1 cellular context compared by ENCODE assay signal in the genomic region with DNA sequence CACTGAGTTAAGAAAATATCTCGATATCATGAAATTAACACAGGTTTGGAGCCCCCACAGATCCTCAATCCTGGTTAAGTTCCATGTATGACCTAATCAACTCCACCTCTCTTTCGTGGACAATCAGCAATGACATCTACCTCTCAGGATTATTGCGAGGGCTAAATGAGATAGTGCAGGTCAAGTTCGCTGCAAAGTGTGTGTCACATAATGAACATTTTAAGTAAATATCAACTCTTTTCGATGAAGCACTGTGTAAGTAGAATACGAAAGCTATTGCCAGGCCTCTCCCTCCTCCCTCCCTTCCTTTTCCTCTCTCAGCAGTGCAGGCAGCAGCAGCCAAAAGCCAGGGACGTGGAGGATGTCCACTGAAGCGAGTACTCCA.
TF ChIP-seq lines count a peak whose summit lies in the region.

No MANE protein-coding gene starts in this region.

TF ChIP-seq in HEK293, 187 proteins besides CTCF, POLR2A, EP300 and RAD21 (continued from another document):
- TF ChIP-seq, protein P1, sequence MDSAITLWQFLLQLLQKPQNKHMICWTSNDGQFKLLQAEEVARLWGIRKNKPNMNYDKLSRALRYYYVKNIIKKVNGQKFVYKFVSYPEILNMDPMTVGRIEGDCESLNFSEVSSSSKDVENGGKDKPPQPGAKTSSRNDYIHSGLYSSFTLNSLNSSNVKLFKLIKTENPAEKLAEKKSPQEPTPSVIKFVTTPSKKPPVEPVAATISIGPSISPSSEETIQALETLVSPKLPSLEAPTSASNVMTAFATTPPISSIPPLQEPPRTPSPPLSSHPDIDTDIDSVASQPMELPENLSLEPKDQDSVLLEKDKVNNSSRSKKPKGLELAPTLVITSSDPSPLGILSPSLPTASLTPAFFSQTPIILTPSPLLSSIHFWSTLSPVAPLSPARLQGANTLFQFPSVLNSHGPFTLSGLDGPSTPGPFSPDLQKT (IDR thresholded peaks at IDR 0.05; ENCODE audit: borderline replicate concordance, low read depth, low read length), result no peak
- no peak for TF ChIP-seq ZSCAN23 (tag by site-specific recombination; IDR thresholded peaks at IDR 0.05)
- TF ChIP-seq ZNF366 (tag by site-specific recombination; conservative IDR thresholded peaks at IDR 0.05), result peak; percentile 57
- peak; percentile 42 for TF ChIP-seq ZBTB21 (tag by site-specific recombination; IDR thresholded peaks at IDR 0.05)
- TF ChIP-seq ZNF214 (tag by site-specific recombination; IDR thresholded peaks at IDR 0.05; ENCODE audit: borderline replicate concordance), result no peak
- TF ChIP-seq ZNF23 (tag by site-specific recombination; IDR thresholded peaks at IDR 0.05; ENCODE audit: borderline replicate concordance), result no peak
- no peak for TF ChIP-seq GLI4 (tag by site-specific recombination; IDR thresholded peaks at IDR 0.05)
- 0 out of 2 replicates have a peak, but pooled peaks have one; percentile 6 for TF ChIP-seq ZEB2 (tag by site-specific recombination; IDR thresholded peaks at IDR 0.05)
- TF ChIP-seq ZNF416 (tag by site-specific recombination; IDR thresholded peaks at IDR 0.05), result no peak
- peak; percentile 54; the same call in 1 of the 2 replicates for TF ChIP-seq FEZF1 (tag by site-specific recombination; IDR thresholded peaks at IDR 0.05)
- TF ChIP-seq, protein P2, sequence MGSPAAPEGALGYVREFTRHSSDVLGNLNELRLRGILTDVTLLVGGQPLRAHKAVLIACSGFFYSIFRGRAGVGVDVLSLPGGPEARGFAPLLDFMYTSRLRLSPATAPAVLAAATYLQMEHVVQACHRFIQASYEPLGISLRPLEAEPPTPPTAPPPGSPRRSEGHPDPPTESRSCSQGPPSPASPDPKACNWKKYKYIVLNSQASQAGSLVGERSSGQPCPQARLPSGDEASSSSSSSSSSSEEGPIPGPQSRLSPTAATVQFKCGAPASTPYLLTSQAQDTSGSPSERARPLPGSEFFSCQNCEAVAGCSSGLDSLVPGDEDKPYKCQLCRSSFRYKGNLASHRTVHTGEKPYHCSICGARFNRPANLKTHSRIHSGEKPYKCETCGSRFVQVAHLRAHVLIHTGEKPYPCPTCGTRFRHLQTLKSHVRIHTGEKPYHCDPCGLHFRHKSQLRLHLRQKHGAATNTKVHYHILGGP (tag by site-specific recombination; IDR thresholded peaks at IDR 0.05), result no peak
- TF ChIP-seq ZFP41 (tag by site-specific recombination; IDR thresholded peaks at IDR 0.05; ENCODE audit: borderline replicate concordance), result no peak
- no peak for TF ChIP-seq ZNF843 (tag by site-specific recombination; IDR thresholded peaks at IDR 0.05)
- TF ChIP-seq ZNF324 (tag by site-specific recombination; IDR thresholded peaks at IDR 0.05), result no peak
- TF ChIP-seq, protein P3, sequence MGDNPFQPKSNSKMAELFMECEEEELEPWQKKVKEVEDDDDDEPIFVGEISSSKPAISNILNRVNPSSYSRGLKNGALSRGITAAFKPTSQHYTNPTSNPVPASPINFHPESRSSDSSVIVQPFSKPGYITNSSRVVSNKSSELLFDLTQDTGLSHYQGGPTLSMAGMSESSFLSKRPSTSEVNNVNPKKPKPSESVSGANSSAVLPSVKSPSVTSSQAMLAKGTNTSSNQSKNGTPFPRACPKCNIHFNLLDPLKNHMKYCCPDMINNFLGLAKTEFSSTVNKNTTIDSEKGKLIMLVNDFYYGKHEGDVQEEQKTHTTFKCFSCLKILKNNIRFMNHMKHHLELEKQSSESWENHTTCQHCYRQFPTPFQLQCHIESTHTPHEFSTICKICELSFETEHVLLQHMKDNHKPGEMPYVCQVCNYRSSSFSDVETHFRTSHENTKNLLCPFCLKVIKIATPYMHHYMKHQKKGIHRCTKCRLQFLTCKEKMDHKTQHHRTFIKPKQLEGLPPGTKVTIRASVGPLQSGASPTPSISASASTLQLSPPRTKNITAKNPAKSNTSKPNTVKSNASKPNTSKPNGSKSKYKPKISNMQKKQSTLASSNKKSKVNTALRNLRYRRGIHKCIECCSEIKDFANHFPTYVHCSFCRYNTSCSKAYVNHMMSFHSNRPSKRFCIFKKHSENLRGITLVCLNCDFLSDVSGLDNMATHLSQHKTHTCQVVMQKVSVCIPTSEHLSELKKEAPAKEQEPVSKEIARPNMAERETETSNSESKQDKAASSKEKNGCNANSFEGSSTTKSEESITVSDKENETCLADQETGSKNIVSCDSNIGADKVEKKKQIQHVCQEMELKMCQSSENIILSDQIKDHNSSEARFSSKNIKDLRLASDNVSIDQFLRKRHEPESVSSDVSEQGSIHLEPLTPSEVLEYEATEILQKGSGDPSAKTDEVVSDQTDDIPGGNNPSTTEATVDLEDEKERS (tag by site-specific recombination; IDR thresholded peaks at IDR 0.05), result no peak
- TF ChIP-seq KLF9 (tag by site-specific recombination; IDR thresholded peaks at IDR 0.05; ENCODE audit: low read depth), result no peak
- no peak for TF ChIP-seq IKZF3 (tag by site-specific recombination; IDR thresholded peaks at IDR 0.05)
- no peak for TF ChIP-seq ZNF768 (tag by site-specific recombination; IDR thresholded peaks at IDR 0.05)
- TF ChIP-seq KLF16 (tag by site-specific recombination; IDR thresholded peaks at IDR 0.05), result no peak
- no peak for TF ChIP-seq ZNF521 (tag by site-specific recombination; IDR thresholded peaks at IDR 0.05)
- TF ChIP-seq, protein P4, sequence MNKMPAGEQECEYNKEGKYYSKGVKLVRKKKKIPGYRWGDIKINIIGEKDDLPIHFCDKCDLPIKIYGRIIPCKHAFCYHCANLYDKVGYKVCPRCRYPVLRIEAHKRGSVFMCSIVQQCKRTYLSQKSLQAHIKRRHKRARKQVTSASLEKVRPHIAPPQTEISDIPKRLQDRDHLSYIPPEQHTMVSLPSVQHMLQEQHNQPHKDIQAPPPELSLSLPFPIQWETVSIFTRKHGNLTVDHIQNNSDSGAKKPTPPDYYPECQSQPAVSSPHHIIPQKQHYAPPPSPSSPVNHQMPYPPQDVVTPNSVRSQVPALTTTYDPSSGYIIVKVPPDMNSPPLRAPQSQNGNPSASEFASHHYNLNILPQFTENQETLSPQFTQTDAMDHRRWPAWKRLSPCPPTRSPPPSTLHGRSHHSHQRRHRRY (tag by site-specific recombination; IDR thresholded peaks at IDR 0.05), result no peak
- no peak for TF ChIP-seq ZNF37A (tag by site-specific recombination; IDR thresholded peaks at IDR 0.05)
- TF ChIP-seq, protein P5, sequence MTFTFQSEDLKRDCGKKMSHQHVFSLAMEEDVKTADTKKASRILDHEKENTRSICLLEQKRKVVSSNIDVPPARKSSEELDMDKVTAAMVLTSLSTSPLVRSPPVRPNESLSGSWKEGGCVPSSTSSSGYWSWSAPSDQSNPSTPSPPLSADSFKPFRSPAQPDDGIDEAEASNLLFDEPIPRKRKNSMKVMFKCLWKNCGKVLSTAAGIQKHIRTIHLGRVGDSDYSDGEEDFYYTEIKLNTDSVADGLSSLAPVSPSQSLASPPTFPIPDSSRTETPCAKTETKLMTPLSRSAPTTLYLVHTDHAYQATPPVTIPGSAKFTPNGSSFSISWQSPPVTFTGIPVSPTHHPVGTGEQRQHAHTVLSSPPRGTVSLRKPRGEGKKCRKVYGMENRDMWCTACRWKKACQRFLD (tag by site-specific recombination; IDR thresholded peaks at IDR 0.05), result no peak
- TF ChIP-seq ZNF501 (tag by site-specific recombination; IDR thresholded peaks at IDR 0.05), result no peak
- TF ChIP-seq ZNF514 (tag by site-specific recombination; IDR thresholded peaks at IDR 0.05), result no peak
- peak; percentile 97 for TF ChIP-seq ZNF664 (tag by site-specific recombination; IDR thresholded peaks at IDR 0.05)
- TF ChIP-seq MYNN (tag by site-specific recombination; IDR thresholded peaks at IDR 0.05; ENCODE audit: borderline replicate concordance), result no peak
- TF ChIP-seq ZNF19 (tag by site-specific recombination; IDR thresholded peaks at IDR 0.05; ENCODE audit: low read depth), result no peak
- TF ChIP-seq ZSCAN16 (tag by site-specific recombination; IDR thresholded peaks at IDR 0.05), result no peak
- TF ChIP-seq ZXDB (tag by site-specific recombination; IDR thresholded peaks at IDR 0.05), result no peak
- TF ChIP-seq ZNF266 (tag by site-specific recombination; IDR thresholded peaks at IDR 0.05; ENCODE audit: low read depth), result no peak
- no peak for TF ChIP-seq ZNF24 (tag by site-specific recombination; IDR thresholded peaks at IDR 0.05)
